In the genomic region with DNA sequence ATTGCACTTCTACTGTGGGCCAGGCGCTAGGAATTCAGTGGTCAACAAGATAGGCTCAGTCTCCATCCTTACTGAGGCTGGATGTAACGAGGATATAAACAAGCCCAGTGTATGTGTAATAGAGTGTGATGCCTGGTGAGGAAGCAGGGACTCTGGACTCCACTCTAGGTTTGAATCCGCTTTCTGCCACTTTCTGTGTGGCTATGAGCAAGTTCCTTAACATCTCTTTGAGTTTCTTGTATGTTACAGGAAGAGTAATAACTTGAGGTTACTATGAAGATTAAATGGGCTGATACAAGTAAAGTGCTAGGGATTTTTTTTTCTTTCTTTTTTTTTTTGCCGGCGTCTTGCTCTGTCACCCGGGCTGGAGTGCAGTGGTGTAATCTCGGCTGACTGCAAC, we compare ENCODE assay signal across 2 cellular contexts.
TF ChIP-seq lines count a peak whose summit lies in the region.

No MANE protein-coding gene starts in this region.

TF ChIP-seq in SK-N-SH, 30 proteins besides CTCF, POLR2A, EP300 and RAD21:
- TF ChIP-seq ZBTB33 (IDR thresholded peaks at IDR 0.05; ENCODE audit: borderline replicate concordance, low read depth) (no peak), IRF3 (IDR thresholded peaks at IDR 0.05; ENCODE audit: low read depth, low read length) (no peak)
TF ChIP-seq in SK-N-SH: peak in this region for 0.

TF ChIP-seq in SK-N-SH treated with all-trans-retinoic acid at 6 μM for 48 hours, 23 proteins besides CTCF, POLR2A, EP300 and RAD21:
- TF ChIP-seq, protein P1, sequence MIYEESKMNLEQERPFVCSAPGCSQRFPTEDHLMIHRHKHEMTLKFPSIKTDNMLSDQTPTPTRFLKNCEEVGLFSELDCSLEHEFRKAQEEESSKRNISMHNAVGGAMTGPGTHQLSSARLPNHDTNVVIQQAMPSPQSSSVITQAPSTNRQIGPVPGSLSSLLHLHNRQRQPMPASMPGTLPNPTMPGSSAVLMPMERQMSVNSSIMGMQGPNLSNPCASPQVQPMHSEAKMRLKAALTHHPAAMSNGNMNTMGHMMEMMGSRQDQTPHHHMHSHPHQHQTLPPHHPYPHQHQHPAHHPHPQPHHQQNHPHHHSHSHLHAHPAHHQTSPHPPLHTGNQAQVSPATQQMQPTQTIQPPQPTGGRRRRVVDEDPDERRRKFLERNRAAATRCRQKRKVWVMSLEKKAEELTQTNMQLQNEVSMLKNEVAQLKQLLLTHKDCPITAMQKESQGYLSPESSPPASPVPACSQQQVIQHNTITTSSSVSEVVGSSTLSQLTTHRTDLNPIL (CRISPR knock-in tag; IDR thresholded peaks at IDR 0.05; ENCODE audit: low read depth), result no peak
- TF ChIP-seq RARB (CRISPR knock-in tag; IDR thresholded peaks at IDR 0.05) (no peak), CSRNP3 (CRISPR knock-in tag; IDR thresholded peaks at IDR 0.05) (no peak)
